28 cellular contexts compared by ENCODE assay signal in the genomic region with DNA sequence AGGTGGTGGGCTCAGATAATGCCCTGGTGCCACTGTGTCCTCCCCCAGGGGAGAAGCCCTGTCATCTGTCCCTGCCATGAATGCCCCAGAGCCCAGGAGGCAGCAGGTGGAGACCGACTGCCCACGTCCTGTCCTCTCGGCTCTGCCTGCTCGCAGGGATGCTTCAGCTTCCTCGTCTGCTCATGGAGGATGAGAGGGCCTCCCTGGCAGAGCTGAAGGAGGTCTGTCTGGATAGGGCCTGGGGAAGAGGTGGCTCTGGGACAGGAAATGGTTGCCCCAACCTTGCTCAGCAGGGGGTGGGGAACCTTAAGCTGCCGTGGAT. TPM values are rescaled to one million over a fixed set of nuclear protein-coding genes. Genes with fewer than 3 reads are reported as not detected.
DNase-seq lines count a peak whose midpoint lies in the region; ATAC-seq and TF ChIP-seq lines count a peak whose summit lies in the region.
"Had no signal": no experiment of that assay in that cellular context is flagged by ENCODE, and none has a peak within 500 bp of the region (broad histone marks: within the 10 kb centered on the region; RNA-seq: fewer than 3 reads in every experiment).

No MANE protein-coding gene starts in this region.

- H3K4me3 ChIP-seq in endodermal cell (ENCODE audit: low read length): no peak overlapping the region
- H3K4me3 ChIP-seq: A549, colonic mucosa, GM23248, SK-N-MC, skin epidermis, uterus had no signal

- no peaks in the 10 kb centered on the region for H3K9me3 ChIP-seq in endodermal cell (ENCODE audit: control insufficient read depth, low read length)
- H3K9me3 ChIP-seq: A549, colonic mucosa, uterus had no signal

- H3K9ac ChIP-seq in endodermal cell (ENCODE audit: extremely low read depth, low read length, poor library complexity, severe bottlenecking): no peak overlapping the region
- H3K9ac ChIP-seq: GM23248 had no signal

- no peaks in the 10 kb centered on the region for H3K9me3 Mint-ChIP-seq in endodermal cell
- H3K9me3 Mint-ChIP-seq: naive thymus-derived CD8-positive, alpha-beta T cell; T-helper 1 cell treated with Interleukin-12 subunit alpha and Interleukin-12 subunit beta and Interleukin-4 antibody, amounts not matched to agents 30 μg/mL and 1 μg/mL, for 36 hours had no signal

- WGBS in endodermal cell (ENCODE audit: insufficient coverage in 1 of 2, insufficient read length in 1 of 2), 2 experiments: 92 to 93% methylated on average over 5 to 6 of the region's 6 CpGs

- in situ Hi-C loops in G401 (cut with HindIII; ENCODE audit: low sequenced_read_pairs): no loop called here

- no peak for ATAC-seq in HG02840 (IDR thresholded peaks at IDR 0.05; ENCODE audit: low FRiP score, unreplicated experiment)
- ATAC-seq: A549; activated CD4-positive, CD25-positive, alpha-beta regulatory T cell treated with anti-CD3 and anti-CD28 coated beads, Interleukin-2, amount 50 U/mL, for 24 hours; activated T-helper 17 cell treated with anti-CD3 and anti-CD28 coated beads, Interleukin-2, amount 50 U/mL, for 72 hours; stimulated activated naive CD8-positive, alpha-beta T cell treated with anti-CD3 and anti-CD28 coated beads, Interleukin-15, amount 100 ng/mL, for 72 hours had no signal

- no peaks in the 10 kb centered on the region for H3K4me1 ChIP-seq in endodermal cell (ENCODE audit: control insufficient read depth, insufficient read depth, low read length)
- H3K4me1 ChIP-seq: A549, colonic mucosa, uterus had no signal

- H3K4me3 Mint-ChIP-seq in endodermal cell: no peak overlapping the region
- H3K4me3 Mint-ChIP-seq: activated T-helper 17 cell treated with anti-CD3 and anti-CD28 coated beads, Interleukin-2, amount 50 U/mL, for 72 hours; B cell; stimulated activated naive CD8-positive, alpha-beta T cell treated with anti-CD3 and anti-CD28 coated beads, Interleukin-15, amount 100 ng/mL, for 72 hours; T-helper 1 cell treated with Interleukin-12 subunit alpha and Interleukin-12 subunit beta and Interleukin-4 antibody, amounts not matched to agents 30 μg/mL and 1 μg/mL, for 36 hours had no signal

- H3K27me3 Mint-ChIP-seq in endodermal cell (ENCODE audit: insufficient read depth): peaks cover 2% of the 10 kb centered on the region
- H3K27me3 Mint-ChIP-seq: activated T-helper 17 cell treated with anti-CD3 and anti-CD28 coated beads, Interleukin-2, amount 50 U/mL, for 72 hours; stimulated activated naive CD8-positive, alpha-beta T cell treated with anti-CD3 and anti-CD28 coated beads, Interleukin-15, amount 100 ng/mL, for 72 hours had no signal

- peaks cover 6% of the 10 kb centered on the region for H3K4me1 Mint-ChIP-seq in endodermal cell

- H3K27me3 ChIP-seq in endodermal cell (ENCODE audit: control insufficient read depth, insufficient read depth, low read length, poor library complexity, severe bottlenecking): no peaks in the 10 kb centered on the region
- H3K27me3 ChIP-seq: colonic mucosa, uterus had no signal

- no peak overlapping the region for H3K27ac Mint-ChIP-seq in endodermal cell
- H3K27ac Mint-ChIP-seq: activated T-helper 17 cell treated with anti-CD3 and anti-CD28 coated beads, Interleukin-2, amount 50 U/mL, for 72 hours; T-helper 1 cell treated with Interleukin-12 subunit alpha and Interleukin-12 subunit beta and Interleukin-4 antibody, amounts not matched to agents 30 μg/mL and 1 μg/mL, for 36 hours had no signal

- no peak overlapping the region for H3K27ac ChIP-seq in endodermal cell (ENCODE audit: low read depth, low read length)
- H3K27ac ChIP-seq: A549, colonic mucosa, GM23248, SK-N-MC, skin epidermis, uterus had no signal

- no peak for TF ChIP-seq CTCF in endodermal cell (conservative IDR thresholded peaks at IDR 0.05)

- peak in 2 of 3 experiments; percentile 44 to 85 for DNase-seq in NCI-H1417 (lab: John Stamatoyannopoulos, UW)
- DNase-seq in NCI-H1417 treated with DMSO at 0.1 percent for 48 hours (lab: John Stamatoyannopoulos, UW): no peak
- peak; percentile 45 for DNase-seq in G401 (ENCODE audit: low spot score)
- DNase-seq in NCI-H345 (lab: John Stamatoyannopoulos, UW): peak; percentile 39
- DNase-seq in endodermal cell: peak; percentile 50
- no peak for DNase-seq in stimulated activated CD4-positive, alpha-beta T cell treated with anti-CD3 and anti-CD28 coated beads, Interleukin-2, amount 100 ng/mL, for 48 hours
- DNase-seq in AML-193 (lab: John Stamatoyannopoulos, UW): no peak
- DNase-seq: activated CD4-positive, alpha-beta T cell treated with anti-CD3 and anti-CD28 coated beads, Interleukin-2, amount 50 U/mL, for 48 hours; activated CD8-positive, alpha-beta memory T cell treated with anti-CD3 and anti-CD28 coated beads, Interleukin-2, amount 50 U/mL, for 4 hours; activated naive CD4-positive, alpha-beta T cell treated with anti-CD3 and anti-CD28 coated beads, Interleukin-2, amount 50 U/mL, for 16 hours; colonic mucosa; effector CD8-positive, alpha-beta T cell; EL; GM23248; midbrain; naive thymus-derived CD8-positive, alpha-beta T cell; NCI-H2081; stimulated activated CD8-positive, alpha-beta memory T cell treated with anti-CD3 and anti-CD28 coated beads, Interleukin-4, amount 100 ng/mL, for 48 hours; stimulated activated naive CD8-positive, alpha-beta T cell treated with anti-CD3 and anti-CD28 coated beads, Interleukin-15, amount 100 ng/mL, for 72 hours; uterus had no signal

- no peaks in the 10 kb centered on the region for H3K36me3 ChIP-seq in endodermal cell (ENCODE audit: control insufficient read depth, insufficient read depth, low read length)
- H3K36me3 ChIP-seq: colonic mucosa, uterus had no signal

- H3K36me3 Mint-ChIP-seq in endodermal cell (ENCODE audit: low read depth): no peaks in the 10 kb centered on the region
- H3K36me3 Mint-ChIP-seq: naive thymus-derived CD8-positive, alpha-beta T cell had no signal

RNA-seq across cellular contexts. Expression of a gene that starts 25.7 kb away (rescaled TPM):
- 6.1 and 8.5 TPM in 2 replicates for total RNA-seq in G401 (2014; rRNA removed; shearing (Covaris generic))
- 10 to 100 TPM; 39.6 to 50.7 TPM for total RNA-seq in endodermal cell
- 44.8 TPM for polyA plus RNA-seq in endodermal cell (2013, experiment 1 of 2)
- polyA plus RNA-seq in endodermal cell (2013, experiment 2 of 2): 45.4 TPM

Comparison
In these comparisons a context has a peak if more than half of its experiments do, and no peak if none do; other contexts are left out.
1. DNase-seq: peak in NCI-H1417 (2 of 3), G401 (single experiment), NCI-H345 (single experiment) and endodermal cell (single experiment); none in NCI-H1417 treated with DMSO at 0.1 percent for 48 hours (single experiment), stimulated activated CD4-positive, alpha-beta T cell treated with anti-CD3 and anti-CD28 coated beads, Interleukin-2, amount 100 ng/mL, for 48 hours (0 of 2) and AML-193 (0 of 2).